Comparison of ENCODE assay signal across 19 cellular contexts in the genomic region with DNA sequence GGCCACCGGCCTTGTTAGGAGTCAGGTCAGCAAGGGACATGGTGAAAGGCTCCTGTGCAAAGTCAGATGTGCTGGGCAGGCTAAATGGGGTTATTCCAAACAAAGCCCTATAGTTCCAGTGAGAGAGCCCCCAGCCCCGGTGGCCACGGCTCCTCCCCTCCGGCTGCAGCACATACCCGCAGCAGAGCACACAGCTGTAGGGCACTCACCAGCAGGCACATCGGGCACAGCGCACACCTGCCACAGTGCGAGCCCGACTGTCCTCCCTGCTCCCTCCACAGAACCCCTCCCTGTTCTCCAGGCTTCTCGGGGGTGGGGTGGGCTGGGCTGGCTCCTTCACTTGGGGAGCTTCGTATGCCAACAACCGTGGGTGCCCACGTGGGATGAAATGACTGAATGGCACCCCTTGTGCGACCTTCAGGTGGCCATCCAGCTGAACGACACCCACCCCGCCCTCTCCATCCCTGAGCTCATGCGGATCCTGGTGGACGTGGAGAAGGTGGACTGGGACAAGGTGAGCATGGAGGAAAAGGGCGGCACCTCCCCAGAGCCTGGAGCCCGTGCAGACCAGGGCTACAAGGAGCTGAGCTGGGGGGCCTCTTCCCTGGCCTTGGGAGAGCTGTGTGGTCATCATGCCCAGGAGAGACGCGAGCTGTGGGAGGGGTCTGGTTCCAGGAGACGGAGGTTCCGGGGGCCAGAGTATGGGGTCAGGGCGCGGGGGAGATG. TPM values are rescaled to one million over a fixed set of nuclear protein-coding genes. Genes with fewer than 3 reads are reported as not detected.
A peak's percentile ranks its signal among the peaks of the same experiment; 100 is the strongest.
DNase-seq lines count a peak whose midpoint lies in the region; ATAC-seq, FAIRE-seq and TF ChIP-seq lines count a peak whose summit lies in the region.
"Had no signal": no experiment of that assay in that cellular context is flagged by ENCODE, and none has a peak within 500 bp of the region (broad histone marks: within the 10 kb centered on the region; RNA-seq: fewer than 3 reads in every experiment).

No MANE protein-coding gene starts in this region.

- no peaks in the 10 kb centered on the region for H3K9me2 ChIP-seq in OCI-LY1 (ENCODE audit: low read depth, low read length)

- no peaks in the 10 kb centered on the region for H3K9me3 ChIP-seq in OCI-LY1 (ENCODE audit: low read length)
- no peaks in the 10 kb centered on the region for H3K9me3 ChIP-seq in kidney (ENCODE audit: control insufficient read depth in 1 of 2, low read length in 2 of 2)
- no peaks in the 10 kb centered on the region for H3K9me3 ChIP-seq in spleen
- H3K9me3 ChIP-seq: BLaER1 treated with 17β-estradiol and CSF1 and Interleukin-3, amounts not matched to agents 10 nM and 100 nM had no signal

- H4K20me1 ChIP-seq in OCI-LY1 (ENCODE audit: insufficient read depth, low read length) = no peaks in the 10 kb centered on the region

- POLR2A ChIA-PET in activated B cell treated with CpG ODN at 0.5 μM for 24 hours (lab: Charles Lee) = no interaction called here

- no peak overlapping the region for H3K4me3 ChIP-seq in OCI-LY1 (ENCODE audit: low read depth, low read length, poor library complexity, severe bottlenecking)
- no peak overlapping the region for H3K4me3 ChIP-seq in kidney (ENCODE audit: low read length in 2 of 2)
- H3K4me3 ChIP-seq in spleen = no peak overlapping the region
- H3K4me3 ChIP-seq: BLaER1 treated with 17β-estradiol and CSF1 and Interleukin-3, amounts not matched to agents 10 nM and 100 nM had no signal

- ATAC-seq in activated B cell treated with CpG ODN at 0.5 μM for 24 hours (ENCODE audit: low read depth) = no peak
- no peak for ATAC-seq in GM18520 (IDR thresholded peaks at IDR 0.05; ENCODE audit: unreplicated experiment)
- ATAC-seq in GM21515 (IDR thresholded peaks at IDR 0.05; ENCODE audit: unreplicated experiment) = no peak
- ATAC-seq: activated T-cell treated with anti-CD3 and anti-CD28 coated beads, Interleukin-2, amount 50 U/mL, for 4 hours; T-helper 17 cell had no signal

- no peak for TF ChIP-seq POLR2A in spleen (IDR thresholded peaks at IDR 0.05)

- intact Hi-C loops in activated B cell treated with CpG ODN at 0.5 μM for 24 hours (cut with micrococcal nuclease) (no loop called here), kidney (cut with DNase I) (no loop called here), spleen (cut with DNase I; ENCODE audit: low total_unique reads) (no loop called here)

- H3K36me3 Mint-ChIP-seq in activated B cell treated with CpG ODN at 0.5 μM for 24 hours (ENCODE audit: low read depth) = peaks cover 62% of the 10 kb centered on the region
- peaks cover 43% of the 10 kb centered on the region for H3K36me3 Mint-ChIP-seq in osteocyte (ENCODE audit: unreplicated experiment)

- no peaks in the 10 kb centered on the region for H3K79me2 ChIP-seq in OCI-LY1 (ENCODE audit: insufficient read depth, low read length)

- no peaks in the 10 kb centered on the region for H3F3A ChIP-seq in OCI-LY1 (ENCODE audit: insufficient read depth, low read length)

- H2AFZ ChIP-seq in OCI-LY1 (ENCODE audit: low read length) = no peak overlapping the region

- peaks cover 38% of the 10 kb centered on the region for H3K36me3 ChIP-seq in OCI-LY1 (ENCODE audit: insufficient read depth, low read length)
- peaks cover 11 to 26% of the 10 kb centered on the region in 2 donors for H3K36me3 ChIP-seq in kidney (ENCODE audit: control insufficient read depth in 1 of 2, insufficient read depth in 2 of 2, low read length in 2 of 2)
- H3K36me3 ChIP-seq in spleen = peaks cover 0 to 100% (median 77%) of the 10 kb centered on the region in 6 donors

- CTCF ChIA-PET in activated B cell treated with CpG ODN at 0.5 μM for 24 hours (lab: Charles Lee) = interaction anchor here (1.1 kb wide), 1 partner anchor 120 kb away, joined by 4 read pairs; no protein-coding TSS in a partner anchor

- H3K9ac ChIP-seq in OCI-LY1 (ENCODE audit: low read length) (no peak overlapping the region), kidney (ENCODE audit: low read length in 2 of 2) (no peak overlapping the region)
- H3K9ac ChIP-seq: BLaER1 treated with 17β-estradiol and CSF1 and Interleukin-3, amounts not matched to agents 10 nM and 100 nM had no signal

- H3K27ac Mint-ChIP-seq in activated B cell treated with CpG ODN at 0.5 μM for 24 hours (no peak overlapping the region), osteocyte (ENCODE audit: unreplicated experiment) (no peak overlapping the region)
- H3K27ac Mint-ChIP-seq: T-helper 17 cell had no signal

- H3K27me3 ChIP-seq in OCI-LY1 (ENCODE audit: insufficient read depth, low read length) = no peaks in the 10 kb centered on the region
- H3K27me3 ChIP-seq in spleen (replicated peaks in 1 of 7) = no peaks in the 10 kb centered on the region

- peaks cover 40% of the 10 kb centered on the region for H3K4me1 ChIP-seq in OCI-LY1 (ENCODE audit: insufficient read depth, low read length, severe bottlenecking)
- H3K4me1 ChIP-seq in kidney (ENCODE audit: control insufficient read depth in 1 of 2, insufficient read depth in 1 of 2, low read depth in 1 of 2, low read length in 2 of 2) = peaks cover 0 to 8% of the 10 kb centered on the region in 2 donors
- peaks cover 0 to 31% (median 10%) of the 10 kb centered on the region in 6 donors for H3K4me1 ChIP-seq in spleen

- H3K27me3 Mint-ChIP-seq in activated B cell treated with CpG ODN at 0.5 μM for 24 hours (no peaks in the 10 kb centered on the region), osteocyte (ENCODE audit: unreplicated experiment) (no peaks in the 10 kb centered on the region)
- H3K27me3 Mint-ChIP-seq: T-helper 17 cell had no signal

- H3K9me3 Mint-ChIP-seq in activated B cell treated with CpG ODN at 0.5 μM for 24 hours (no peaks in the 10 kb centered on the region), osteocyte (ENCODE audit: unreplicated experiment) (no peaks in the 10 kb centered on the region)
- H3K9me3 Mint-ChIP-seq: activated T-cell treated with anti-CD3 and anti-CD28 coated beads, Interleukin-2, amount 50 U/mL, for 4 hours had no signal

- H3K27ac ChIP-seq in OCI-LY1 (ENCODE audit: low read depth, low read length, poor library complexity, severe bottlenecking) = peak overlapping the region; percentile 89
- H3K27ac ChIP-seq in kidney (ENCODE audit: low read depth in 2 of 2, low read length in 2 of 2) = no peak overlapping the region
- H3K27ac ChIP-seq in spleen = no peak overlapping the region
- H3K27ac ChIP-seq: BLaER1 treated with 17β-estradiol and CSF1 and Interleukin-3, amounts not matched to agents 10 nM and 100 nM had no signal

- DNase-seq in activated B cell treated with CpG ODN at 0.5 μM for 24 hours (peak; percentile 12), kidney (peak; percentile 63), spleen (peak; percentile 71), osteocyte (ENCODE audit: extremely low spot score, unreplicated experiment) (no peak)
- DNase-seq: activated CD4-positive, alpha-beta T cell treated with anti-CD3 and anti-CD28 coated beads for 4 hours; activated T-cell treated with anti-CD3 and anti-CD28 coated beads, Interleukin-2, amount 50 U/mL, for 4 hours; DMS153; midbrain; NCI-H1105 treated with DMSO at 0.1 percent for 48 hours; NCI-H226; NK-92 treated with Interleukin-12 subunit alpha and Interleukin-12 subunit beta, amount 100 ng/mL, for 24 hours; SHP77 treated with DMSO at 0.1 percent for 48 hours had no signal

- H3K4me2 ChIP-seq in OCI-LY1 (ENCODE audit: low read length) = no peak overlapping the region

- WGBS in spleen, 5 donors = 90 to 97% (median 90%) methylated on average over 17 to 26 of the region's 26 CpGs

- no peak for TF ChIP-seq CTCF in OCI-LY1 (IDR thresholded peaks at IDR 0.05; ENCODE audit: low read length)
- TF ChIP-seq CTCF in activated B cell treated with CpG ODN at 0.5 μM for 24 hours (IDR thresholded peaks at IDR 0.05) = no peak
- TF ChIP-seq CTCF in kidney (IDR thresholded peaks at IDR 0.05; ENCODE audit: borderline replicate concordance, extremely low read depth, insufficient read depth) = no peak
- TF ChIP-seq CTCF in spleen (IDR thresholded peaks at IDR 0.05 in 8 of 11, conservative IDR thresholded peaks at IDR 0.05 in 3 of 11) = no peak
- no peak for TF ChIP-seq CTCF in osteocyte (IDR thresholded peaks at IDR 0.05)

- no peak for FAIRE-seq in kidney (lab: Jason Lieb, UNC)
- FAIRE-seq: colon, GM18507 had no signal

- H3K4me1 Mint-ChIP-seq in activated B cell treated with CpG ODN at 0.5 μM for 24 hours = peaks cover 27% of the 10 kb centered on the region
- H3K4me1 Mint-ChIP-seq in osteocyte (ENCODE audit: unreplicated experiment) = no peaks in the 10 kb centered on the region

- H3K4me3 Mint-ChIP-seq in activated B cell treated with CpG ODN at 0.5 μM for 24 hours = no peak overlapping the region
- H3K4me3 Mint-ChIP-seq in osteocyte (ENCODE audit: unreplicated experiment) = no peak overlapping the region
- H3K4me3 Mint-ChIP-seq: activated T-cell treated with anti-CD3 and anti-CD28 coated beads, Interleukin-2, amount 50 U/mL, for 4 hours; T-helper 17 cell had no signal

RNA-seq across cellular contexts. Expression of a gene that starts 30.9 kb away (rescaled TPM):
- 21.5 and 23.5 TPM in 2 replicates for total RNA-seq in activated B cell treated with CpG ODN at 0.5 μM for 24 hours
- 176 TPM for total RNA-seq in kidney
- 50.9 TPM for polyA plus RNA-seq in kidney (ENCODE audit: insufficient read depth, low read depth, low replicate concordance)
- total RNA-seq in spleen = 10 to 100 TPM; 27.0 to 47.8 (median 34.4) TPM
- polyA plus RNA-seq in spleen = 10 to 100 TPM; 10.5 to 29.4 (median 18.2) TPM
- total RNA-seq in osteocyte = 234 and 251 TPM in 2 replicates
